8 cellular contexts compared by ENCODE assay signal in the genomic region with DNA sequence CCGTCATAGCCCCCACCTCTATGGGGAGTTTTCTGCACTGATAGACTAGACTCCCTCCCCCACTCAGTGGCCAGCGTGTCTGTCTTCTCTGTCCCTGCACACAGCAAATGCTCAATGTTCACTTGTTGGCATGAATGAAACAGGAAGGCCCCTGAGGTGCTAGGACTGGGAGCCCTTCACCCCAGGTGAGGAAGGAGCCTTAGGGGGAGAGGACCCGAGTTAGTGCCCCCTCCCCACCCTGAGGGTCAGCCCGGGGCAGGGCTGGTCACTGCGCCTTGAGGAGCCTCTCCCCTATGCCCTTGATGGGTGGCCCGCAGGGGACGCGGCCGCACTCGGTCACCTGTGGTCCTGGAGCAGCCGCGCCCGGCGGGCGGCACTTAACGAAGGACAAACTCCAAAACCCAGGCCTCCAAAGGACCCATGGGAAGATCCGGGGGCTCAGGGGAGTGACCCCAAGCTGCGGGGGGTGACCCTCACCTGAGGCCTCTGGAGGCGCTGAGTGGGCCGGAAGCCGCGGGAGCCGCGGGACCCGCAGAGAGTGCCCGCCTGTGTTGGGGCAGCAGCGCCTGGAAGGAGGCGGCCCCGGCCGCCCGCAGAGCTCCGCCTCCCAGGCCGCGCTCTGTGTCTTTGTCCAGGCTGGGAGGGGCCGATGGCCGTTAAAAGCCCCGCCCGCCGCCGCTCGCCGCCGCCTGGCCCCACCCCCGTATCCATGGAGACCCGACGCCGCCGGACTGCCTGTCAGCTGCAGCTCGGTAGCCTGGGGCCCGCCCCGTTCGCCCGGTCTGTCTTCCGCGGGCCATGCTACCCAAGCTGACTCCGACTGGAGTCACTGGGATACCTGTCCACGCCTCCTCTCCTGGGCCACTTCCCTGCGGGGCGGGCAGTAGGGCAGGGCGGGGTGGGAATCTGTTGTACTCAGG. TPM values are rescaled to one million over a fixed set of nuclear protein-coding genes. Genes with fewer than 3 reads are reported as not detected.
A peak's percentile ranks its signal among the peaks of the same experiment; 100 is the strongest.
DNase-seq lines count a peak whose midpoint lies in the region; ATAC-seq and TF ChIP-seq lines count a peak whose summit lies in the region.

No MANE protein-coding gene starts in this region.

- peak overlapping the region; percentile 61 for H3K4me3 Mint-ChIP-seq in activated naive CD4-positive, alpha-beta T cell treated with anti-CD3 and anti-CD28 coated beads, Interleukin-2, amount 50 U/mL, for 24 hours

- no peak for TF ChIP-seq RAD21 in SK-N-SH (IDR thresholded peaks at IDR 0.05; ENCODE audit: low read length)

- ATAC-seq in omental fat pad (ENCODE audit: low FRiP score): peak; percentile 91

- H3K4me3 ChIP-seq in HEK293 (ENCODE audit: low read depth, low read length) (peak overlapping the region; percentile 53), SK-N-SH (ENCODE audit: low read depth in 2 of 2, low read length in 1 of 2) (peak overlapping the region; percentile 79)

- H3K9me3 ChIP-seq in HEK293 (ENCODE audit: control insufficient read depth, insufficient read depth, low read depth, low read length): no peaks in the 10 kb centered on the region
- no peaks in the 10 kb centered on the region for H3K9me3 ChIP-seq in SK-N-SH

- H3F3A ChIP-seq in SK-N-SH (replicated peaks; ENCODE audit: insufficient read depth): peaks cover 11% of the 10 kb centered on the region

- WGBS in SK-N-SH (ENCODE audit: low lambda C conversion rate): 6% methylated on average over 28 of the region's 60 CpGs

- no peaks in the 10 kb centered on the region for H3K9me2 ChIP-seq in SK-N-SH

- peaks cover 20% of the 10 kb centered on the region for H3K4me1 Mint-ChIP-seq in activated naive CD4-positive, alpha-beta T cell treated with anti-CD3 and anti-CD28 coated beads, Interleukin-2, amount 50 U/mL, for 24 hours

- peak overlapping the region; percentile 91 for H2AFZ ChIP-seq in SK-N-SH (ENCODE audit: low read depth)

- H3K36me3 ChIP-seq in HEK293 (ENCODE audit: control insufficient read depth in 2 of 2, insufficient read depth in 1 of 2, low read length in 2 of 2) (no peaks in the 10 kb centered on the region; a peak in 1 of 3 replicates), SK-N-SH (replicated peaks in 1 of 2; ENCODE audit: control insufficient read depth in 1 of 2, insufficient read depth in 2 of 2, low read length in 1 of 2) (no peaks in the 10 kb centered on the region)

- DNase-seq in GM04504 (ENCODE audit: low read depth) (peak; percentile 78), MV-4-11 (lab: John Stamatoyannopoulos, UW) (peak; percentile 85), SK-N-SH (peak; percentile 96), glomerular visceral epithelial cell (ENCODE audit: extremely low spot score) (peak; percentile 94), omental fat pad (ENCODE audit: low spot score) (peak; percentile 82), superior temporal gyrus (ENCODE audit: extremely low spot score) (peak; percentile 80)

- H3K27ac ChIP-seq in HEK293 (ENCODE audit: extremely low read depth, low read depth, low read length) (peak overlapping the region; percentile 16; the same call in 1 of the 2 replicates), SK-N-SH (ENCODE audit: low read depth in 2 of 2, low read length in 1 of 2) (peak overlapping the region in 1 of 2 experiments; percentile 50; a peak in 1 of 4 replicates)

- no peak for TF ChIP-seq CTCF in HEK293 (tag by site-specific recombination; IDR thresholded peaks at IDR 0.05)
- TF ChIP-seq CTCF in SK-N-SH (IDR thresholded peaks at IDR 0.05): no peak
- TF ChIP-seq CTCF in omental fat pad (IDR thresholded peaks at IDR 0.05): no peak

- CTCF ChIA-PET in HEK293 (lab: Yijun Ruan, JAX) (interaction anchor here (0.6 to 1.0 kb wide), 2 partner anchors 25 to 29 kb away, joined by 3 to 5 read pairs; no protein-coding TSS in a partner anchor), SK-N-SH (lab: Yijun Ruan, JAX) (interaction anchor here (0.8 to 1.0 kb wide), 2 partner anchors 24 to 28 kb away, joined by 3 to 4 read pairs; a partner anchor contains a TSS)

- H3K4me1 ChIP-seq in HEK293 (ENCODE audit: control insufficient read depth, insufficient read depth, low read length) (peaks cover 9% of the 10 kb centered on the region; the same call in 1 of the 2 replicates), SK-N-SH (ENCODE audit: control insufficient read depth in 1 of 2, insufficient read depth in 2 of 2, low read depth in 1 of 2, low read length in 1 of 2) (peaks cover 3 to 22% of the 10 kb centered on the region in 2 experiments; a peak in 2 of 4 replicates)

- no peaks in the 10 kb centered on the region for H3K9me3 Mint-ChIP-seq in activated naive CD4-positive, alpha-beta T cell treated with anti-CD3 and anti-CD28 coated beads, Interleukin-2, amount 50 U/mL, for 24 hours

- POLR2A ChIA-PET in HEK293 (lab: Yijun Ruan, JAX): interaction anchor here (0.9 to 1.5 kb wide), 7 partner anchors 15 to 218 kb away, joined by 3 to 11 read pairs (median 6); a partner anchor contains a TSS
- POLR2A ChIA-PET in SK-N-SH (lab: Yijun Ruan, JAX): interaction anchor here (0.7 to 1.7 kb wide), 3 partner anchors 15 to 614 kb away, joined by 3 to 5 read pairs (median 4); a partner anchor contains a TSS

- no peak for TF ChIP-seq EP300 in SK-N-SH (IDR thresholded peaks at IDR 0.05; ENCODE audit: borderline replicate concordance in 1 of 2, low read depth in 1 of 2, low read length in 1 of 2)

- H3K79me2 ChIP-seq in SK-N-SH (ENCODE audit: insufficient read depth): no peaks in the 10 kb centered on the region; the same call in 1 of the 2 replicates

- no peaks in the 10 kb centered on the region for H3K36me3 Mint-ChIP-seq in activated naive CD4-positive, alpha-beta T cell treated with anti-CD3 and anti-CD28 coated beads, Interleukin-2, amount 50 U/mL, for 24 hours

- H3K27me3 ChIP-seq in SK-N-SH (ENCODE audit: insufficient read depth): no peaks in the 10 kb centered on the region

- no peak overlapping the region for H3K27ac Mint-ChIP-seq in activated naive CD4-positive, alpha-beta T cell treated with anti-CD3 and anti-CD28 coated beads, Interleukin-2, amount 50 U/mL, for 24 hours

- H3K27me3 Mint-ChIP-seq in activated naive CD4-positive, alpha-beta T cell treated with anti-CD3 and anti-CD28 coated beads, Interleukin-2, amount 50 U/mL, for 24 hours: no peaks in the 10 kb centered on the region

- peak overlapping the region; percentile 96 for H3K4me2 ChIP-seq in SK-N-SH

- no peaks in the 10 kb centered on the region for H4K20me1 ChIP-seq in SK-N-SH (ENCODE audit: insufficient read depth)

- H3K9ac ChIP-seq in SK-N-SH: peak overlapping the region; percentile 76

TF ChIP-seq in HEK293, 187 proteins besides CTCF, POLR2A, EP300 and RAD21 (continues in another document):
- TF ChIP-seq WT1 (tag by site-specific recombination; IDR thresholded peaks at IDR 0.05) (no peak), ZNF660 (tag by site-specific recombination; IDR thresholded peaks at IDR 0.05) (no peak), ZNF585B (tag by site-specific recombination; IDR thresholded peaks at IDR 0.05) (no peak), GLIS1 (tag by site-specific recombination; IDR thresholded peaks at IDR 0.05) (peak; percentile 100), KLF16 (tag by site-specific recombination; IDR thresholded peaks at IDR 0.05) (peak; percentile 52; the same call in 1 of the 2 replicates)
- TF ChIP-seq, protein P1, sequence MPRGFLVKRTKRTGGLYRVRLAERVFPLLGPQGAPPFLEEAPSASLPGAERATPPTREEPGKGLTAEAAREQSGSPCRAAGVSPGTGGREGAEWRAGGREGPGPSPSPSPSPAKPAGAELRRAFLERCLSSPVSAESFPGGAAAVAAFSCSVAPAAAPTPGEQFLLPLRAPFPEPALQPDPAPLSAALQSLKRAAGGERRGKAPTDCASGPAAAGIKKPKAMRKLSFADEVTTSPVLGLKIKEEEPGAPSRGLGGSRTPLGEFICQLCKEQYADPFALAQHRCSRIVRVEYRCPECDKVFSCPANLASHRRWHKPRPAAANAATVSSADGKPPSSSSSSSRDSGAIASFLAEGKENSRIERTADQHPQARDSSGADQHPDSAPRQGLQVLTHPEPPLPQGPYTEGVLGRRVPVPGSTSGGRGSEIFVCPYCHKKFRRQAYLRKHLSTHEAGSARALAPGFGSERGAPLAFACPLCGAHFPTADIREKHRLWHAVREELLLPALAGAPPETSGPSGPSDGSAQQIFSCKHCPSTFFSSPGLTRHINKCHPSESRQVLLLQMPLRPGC (tag by site-specific recombination; IDR thresholded peaks at IDR 0.05): no peak

TF ChIP-seq in SK-N-SH, 30 proteins besides CTCF, POLR2A, EP300 and RAD21 (continues in another document):
- TF ChIP-seq YY1 (IDR thresholded peaks at IDR 0.05; ENCODE audit: low read depth) (no peak), TEAD4 (IDR thresholded peaks at IDR 0.05; ENCODE audit: borderline replicate concordance, insufficient read depth) (no peak), SIN3A (IDR thresholded peaks at IDR 0.05; ENCODE audit: borderline replicate concordance, low read depth, low read length) (peak; percentile 93), NRF1 (IDR thresholded peaks at IDR 0.05; ENCODE audit: low read depth, low read length) (no peak), TAF1 (IDR thresholded peaks at IDR 0.05; ENCODE audit: borderline replicate concordance, low read depth, low read length) (no peak)
- TF ChIP-seq, protein P2, sequence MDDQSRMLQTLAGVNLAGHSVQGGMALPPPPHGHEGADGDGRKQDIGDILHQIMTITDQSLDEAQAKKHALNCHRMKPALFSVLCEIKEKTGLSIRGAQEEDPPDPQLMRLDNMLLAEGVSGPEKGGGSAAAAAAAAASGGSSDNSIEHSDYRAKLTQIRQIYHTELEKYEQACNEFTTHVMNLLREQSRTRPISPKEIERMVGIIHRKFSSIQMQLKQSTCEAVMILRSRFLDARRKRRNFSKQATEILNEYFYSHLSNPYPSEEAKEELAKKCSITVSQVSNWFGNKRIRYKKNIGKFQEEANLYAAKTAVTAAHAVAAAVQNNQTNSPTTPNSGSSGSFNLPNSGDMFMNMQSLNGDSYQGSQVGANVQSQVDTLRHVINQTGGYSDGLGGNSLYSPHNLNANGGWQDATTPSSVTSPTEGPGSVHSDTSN (IDR thresholded peaks at IDR 0.05): peak; percentile 73

RNA-seq across cellular contexts. Expression of a gene that starts 15.4 kb away (rescaled TPM):
- 7.3 and 9.6 TPM in 2 replicates for polyA plus RNA-seq in SK-N-SH (2012; rRNA removed)
- polyA plus RNA-seq in SK-N-SH (2012; cell fraction: cytosol; rRNA removed): 7.1 and 7.7 TPM in 2 replicates
- polyA plus RNA-seq in SK-N-SH (2012; cell fraction: nucleus; rRNA removed): 17.6 and 31.8 TPM in 2 replicates
- total RNA-seq in omental fat pad: 1 to 10 TPM; 1.7 to 3.5 (median 3.3) TPM

RNA-seq across cellular contexts. Expression of a gene that starts 24.2 kb away (rescaled TPM):
- 113 and 123 TPM in 2 replicates for polyA plus RNA-seq in SK-N-SH (2012; rRNA removed)
- polyA plus RNA-seq in SK-N-SH (2012; cell fraction: cytosol; rRNA removed): 114 and 115 TPM in 2 replicates
- 41.4 and 85.1 TPM in 2 replicates for polyA plus RNA-seq in SK-N-SH (2012; cell fraction: nucleus; rRNA removed)
- 100 to 1,000 TPM in 1 of 4 donors, 10 to 100 TPM in 3; 50.8 to 116 (median 71.5) TPM for total RNA-seq in omental fat pad

RNA-seq across cellular contexts. Expression of a gene that starts 58.6 kb away (rescaled TPM):
- polyA plus RNA-seq in SK-N-SH (2012; rRNA removed): 3.9 and 5.5 TPM in 2 replicates
- polyA plus RNA-seq in SK-N-SH (2012; cell fraction: cytosol; rRNA removed): 1.9 and 3.9 TPM in 2 replicates
- 6.5 and 6.9 TPM in 2 replicates for polyA plus RNA-seq in SK-N-SH (2012; cell fraction: nucleus; rRNA removed)
- 1 to 10 TPM; 1.1 to 2.8 (median 1.3) TPM for total RNA-seq in omental fat pad
